Comparison of ENCODE assay signal across 20 cellular contexts in genomic region chr11:103773537-103773936, GRCh38.
DNase-seq lines count a peak whose midpoint lies in the region; TF ChIP-seq lines count a peak whose summit lies in the region.
"Had no signal": no experiment of that assay in that cellular context is flagged by ENCODE, and none has a peak within 500 bp of the region (broad histone marks: within the 10 kb centered on the region; RNA-seq: fewer than 3 reads in every experiment).

No MANE protein-coding gene starts in this region.

- intact Hi-C loops in thyroid gland (cut with DNase I), result no loop called here
- intact Hi-C loops in dorsolateral prefrontal cortex (cut with DNase I), result no loop called here

- H2AFZ ChIP-seq in ACC112 (ENCODE audit: low read length, unreplicated experiment), result no peak overlapping the region

- TF ChIP-seq CTCF in thyroid gland (IDR thresholded peaks at IDR 0.05) (no peak), dorsolateral prefrontal cortex (IDR thresholded peaks at IDR 0.05 in 54 of 56, conservative IDR thresholded peaks at IDR 0.05 in 2 of 56; ENCODE audit: low read depth in 1 of 56, partially characterized antibody in 56 of 56) (no peak)

- H3K9me3 ChIP-seq in BLaER1 treated with 17β-estradiol and CSF1 and Interleukin-3, amounts not matched to agents 10 nM and 100 nM (replicated peaks in 1 of 11), result peaks cover 0 to 10% (median 6%) of the 10 kb centered on the region in 11 experiments; a peak in 6 of 22 replicates
- no peaks in the 10 kb centered on the region for H3K9me3 ChIP-seq in thyroid gland

- no peak overlapping the region for H3K9ac ChIP-seq in BLaER1 treated with 17β-estradiol and CSF1 and Interleukin-3, amounts not matched to agents 10 nM and 100 nM
- H3K9ac ChIP-seq: KMS-11 had no signal

- H3K4me1 ChIP-seq in ACC112 (ENCODE audit: control insufficient read depth, insufficient read depth, low read length, unreplicated experiment) (no peaks in the 10 kb centered on the region), thyroid gland (no peaks in the 10 kb centered on the region)
- H3K4me1 ChIP-seq in BLaER1 treated with 17β-estradiol and CSF1 and Interleukin-3, amounts not matched to agents 10 nM and 100 nM, result peaks cover 6 to 28% (median 22%) of the 10 kb centered on the region in 10 experiments; a peak in 18 of 20 replicates

- DNase-seq in left kidney (ENCODE audit: low read depth, low spot score) (peak; percentile 6), thyroid gland (no peak), dorsolateral prefrontal cortex (no peak), EL (no peak), NCI-H187 (lab: John Stamatoyannopoulos, UW) (no peak)
- DNase-seq: ACHN; C1 segment of cervical spinal cord; CD8-positive, alpha-beta T cell; GF-D8; NCI-H1105; NCI-H146; NCI-H2029 treated with DMSO at 0.1 percent for 48 hours; NCI-H2171; NCI-H446; NCI-H526; OCI-M1; SHP77 had no signal

- H3K36me3 ChIP-seq in ACC112 (ENCODE audit: insufficient read depth, low read length), result no peaks in the 10 kb centered on the region
- no peaks in the 10 kb centered on the region for H3K36me3 ChIP-seq in BLaER1 treated with 17β-estradiol and CSF1 and Interleukin-3, amounts not matched to agents 10 nM and 100 nM
- H3K36me3 ChIP-seq in thyroid gland, result no peaks in the 10 kb centered on the region

- 75 to 84% methylated on average over 13 of the region's 13 CpGs for WGBS in thyroid gland, 2 donors

- H3K4me3 ChIP-seq in ACC112 (ENCODE audit: low read depth, low read length) (no peak overlapping the region), thyroid gland (replicated peaks in 1 of 3) (no peak overlapping the region), dorsolateral prefrontal cortex (no peak overlapping the region)
- H3K4me3 ChIP-seq in BLaER1 treated with 17β-estradiol and CSF1 and Interleukin-3, amounts not matched to agents 10 nM and 100 nM, result no peak overlapping the region

- H3K27me3 ChIP-seq in ACC112 (ENCODE audit: insufficient read depth, low read length) (no peaks in the 10 kb centered on the region), thyroid gland (no peaks in the 10 kb centered on the region), dorsolateral prefrontal cortex (no peaks in the 10 kb centered on the region)
- no peaks in the 10 kb centered on the region for H3K27me3 ChIP-seq in BLaER1 treated with 17β-estradiol and CSF1 and Interleukin-3, amounts not matched to agents 10 nM and 100 nM

- H3K27ac ChIP-seq in ACC112 (ENCODE audit: low read depth, low read length) (0 out of 2 replicates have a peak overlapping the region, but pooled peaks have one; percentile 15), thyroid gland (peak overlapping the region; percentile 30 to 68 (median 54)), dorsolateral prefrontal cortex (peak overlapping the region in 5 of 59 donors; percentile 5 to 32 (median 10))
- peak overlapping the region in 7 of 11 experiments; percentile 8 to 64 (median 51); a peak in 10 of 22 replicates for H3K27ac ChIP-seq in BLaER1 treated with 17β-estradiol and CSF1 and Interleukin-3, amounts not matched to agents 10 nM and 100 nM
- H3K27ac ChIP-seq: KMS-11 had no signal

- peak overlapping the region; percentile 16 to 57 (median 35); a peak in 17 of 22 replicates for H3K4me2 ChIP-seq in BLaER1 treated with 17β-estradiol and CSF1 and Interleukin-3, amounts not matched to agents 10 nM and 100 nM
- H3K4me2 ChIP-seq: KMS-11 had no signal

- no peaks in the 10 kb centered on the region for H4K20me1 ChIP-seq in BLaER1 treated with 17β-estradiol and CSF1 and Interleukin-3, amounts not matched to agents 10 nM and 100 nM

- no peaks in the 10 kb centered on the region for H3K79me2 ChIP-seq in ACC112 (ENCODE audit: control insufficient read depth, insufficient read depth, low read length, unreplicated experiment)

- TF ChIP-seq POLR2A in thyroid gland (IDR thresholded peaks at IDR 0.05), result no peak
